Comparison of ENCODE assay signal across 16 cellular contexts in the genomic region with DNA sequence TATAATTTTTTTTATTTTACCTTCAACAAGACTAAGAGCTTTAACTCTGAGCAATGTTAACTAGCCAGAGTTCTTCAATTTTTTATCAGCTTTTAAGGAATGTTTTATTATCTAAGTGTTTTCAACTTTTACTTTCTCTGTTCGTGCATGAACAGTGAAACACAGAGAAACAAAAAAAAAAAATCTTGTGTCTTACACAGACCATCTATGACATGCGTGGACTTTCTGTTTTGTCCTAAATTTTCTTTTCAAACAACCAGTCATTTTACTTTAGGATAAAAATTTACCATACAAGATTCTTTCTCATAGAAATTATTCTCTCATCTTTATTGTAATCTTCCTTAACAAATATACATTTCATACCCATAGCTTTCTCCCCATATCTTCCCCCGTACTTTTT.
A peak's percentile ranks its signal among the peaks of the same experiment; 100 is the strongest.
DNase-seq lines count a peak whose midpoint lies in the region; ATAC-seq and TF ChIP-seq lines count a peak whose summit lies in the region.
"Had no signal": no experiment of that assay in that cellular context is flagged by ENCODE, and none has a peak within 500 bp of the region (broad histone marks: within the 10 kb centered on the region; RNA-seq: fewer than 3 reads in every experiment).

No MANE protein-coding gene starts in this region.

- no peaks in the 10 kb centered on the region for H3K27me3 ChIP-seq in GM23338 (ENCODE audit: insufficient read depth)
- H3K27me3 ChIP-seq in iPS DF 6.9 (ENCODE audit: control insufficient read depth, insufficient read depth, low read length) = no peaks in the 10 kb centered on the region

- no peaks in the 10 kb centered on the region for H3K27me3 Mint-ChIP-seq in GM23338 (ENCODE audit: insufficient read depth, low read depth, poor library complexity)
- H3K27me3 Mint-ChIP-seq: T-helper 17 cell had no signal

- no peak overlapping the region for H3K4me3 Mint-ChIP-seq in GM23338
- H3K4me3 Mint-ChIP-seq: H9, T-helper 17 cell had no signal

- H3K27ac Mint-ChIP-seq in GM23338 = no peak overlapping the region
- H3K27ac Mint-ChIP-seq: H9, T-helper 17 cell had no signal

- peak; percentile 62 for DNase-seq in GM23338 (ENCODE audit: low spot score)
- peak; percentile 6 for DNase-seq in Jurkat, Clone E6-1 (ENCODE audit: low read depth, low spot score)
- peak; percentile 1 for DNase-seq in RPMI7951 (ENCODE audit: low read depth)
- DNase-seq in iPS DF 6.9 (ENCODE audit: low read depth, low spot score) = peak; percentile 25
- DNase-seq in GM19238 (ENCODE audit: insufficient read length, low spot score) = no peak
- no peak for DNase-seq in glomerular visceral epithelial cell (ENCODE audit: extremely low spot score)
- no peak for DNase-seq in epidermal melanocyte (ENCODE audit: insufficient read length, low spot score)
- DNase-seq: H9, NCI-H1694 treated with DMSO at 0.1 percent for 48 hours, NCI-H2107, NCI-H2227 treated with DMSO at 0.1 percent for 48 hours, NCI-H524, NCI-H82, T-helper 17 cell had no signal

- no peaks in the 10 kb centered on the region for H3K9me2 ChIP-seq in GM23338 (ENCODE audit: insufficient read depth)

- H2AFZ ChIP-seq in GM23338 = no peak overlapping the region

- H3F3A ChIP-seq in GM23338 (replicated peaks; ENCODE audit: low read depth) = no peaks in the 10 kb centered on the region

- no peak overlapping the region for H3K4me2 ChIP-seq in GM23338

- no peaks in the 10 kb centered on the region for H3K4me1 Mint-ChIP-seq in GM23338
- H3K4me1 Mint-ChIP-seq: H9, T-helper 17 cell had no signal

- no peaks in the 10 kb centered on the region for H3K4me1 ChIP-seq in GM23338 (ENCODE audit: insufficient read depth)
- no peaks in the 10 kb centered on the region for H3K4me1 ChIP-seq in iPS DF 6.9 (ENCODE audit: control insufficient read depth, insufficient read depth, low read length)

- no peak for TF ChIP-seq CTCF in GM23338 (conservative IDR thresholded peaks at IDR 0.05; ENCODE audit: low read depth in 2 of 2)

- ATAC-seq in GM23338 = no peak
- ATAC-seq: Panc1, Right ventricle myocardium inferior, T-helper 17 cell had no signal

- peaks cover 75% of the 10 kb centered on the region for H3K36me3 Mint-ChIP-seq in GM23338 (ENCODE audit: low read depth)

- WGBS in iPS DF 6.9 (ENCODE audit: insufficient coverage, insufficient read length) = 40% methylated on average over 1 of the region's 3 CpGs

- peaks cover 76% of the 10 kb centered on the region for H3K9me3 Mint-ChIP-seq in GM23338

- peaks cover 31% of the 10 kb centered on the region for H3K36me3 ChIP-seq in GM23338 (ENCODE audit: insufficient read depth)
- H3K36me3 ChIP-seq in iPS DF 6.9 (ENCODE audit: control insufficient read depth, insufficient read depth, low read length) = peaks cover 7% of the 10 kb centered on the region; the same call in 1 of the 2 replicates

- H3K4me3 ChIP-seq in GM23338 (no peak overlapping the region), iPS DF 6.9 (ENCODE audit: low read length) (no peak overlapping the region)
- no peak overlapping the region for H3K4me3 ChIP-seq in Jurkat, Clone E6-1 (ENCODE audit: low read length)

- H3K27ac ChIP-seq in GM23338 (ENCODE audit: low read depth) = no peak overlapping the region
- H3K27ac ChIP-seq in iPS DF 6.9 (ENCODE audit: low read length) = no peak overlapping the region

- no peaks in the 10 kb centered on the region for H3K79me2 ChIP-seq in GM23338 (replicated peaks; ENCODE audit: insufficient read depth)

- H4K20me1 ChIP-seq in GM23338 (replicated peaks; ENCODE audit: insufficient read depth) = no peaks in the 10 kb centered on the region

- H3K9me3 ChIP-seq in iPS DF 6.9 (ENCODE audit: control insufficient read depth, insufficient read depth, low read length) = peaks cover 3% of the 10 kb centered on the region

TF ChIP-seq in GM23338, 12 proteins besides CTCF, POLR2A, EP300 and RAD21 (continues in another document):
- no peak for TF ChIP-seq ZNF114 (CRISPR knock-in tag; IDR thresholded peaks at IDR 0.05)
- TF ChIP-seq CREB1 (CRISPR knock-in tag; IDR thresholded peaks at IDR 0.05; ENCODE audit: low read depth) = no peak
- TF ChIP-seq ZNF462 (CRISPR knock-in tag; IDR thresholded peaks at IDR 0.05) = no peak
- TF ChIP-seq STAT1 (IDR thresholded peaks at IDR 0.05; ENCODE audit: unreplicated experiment) = no peak
- TF ChIP-seq, protein P1, sequence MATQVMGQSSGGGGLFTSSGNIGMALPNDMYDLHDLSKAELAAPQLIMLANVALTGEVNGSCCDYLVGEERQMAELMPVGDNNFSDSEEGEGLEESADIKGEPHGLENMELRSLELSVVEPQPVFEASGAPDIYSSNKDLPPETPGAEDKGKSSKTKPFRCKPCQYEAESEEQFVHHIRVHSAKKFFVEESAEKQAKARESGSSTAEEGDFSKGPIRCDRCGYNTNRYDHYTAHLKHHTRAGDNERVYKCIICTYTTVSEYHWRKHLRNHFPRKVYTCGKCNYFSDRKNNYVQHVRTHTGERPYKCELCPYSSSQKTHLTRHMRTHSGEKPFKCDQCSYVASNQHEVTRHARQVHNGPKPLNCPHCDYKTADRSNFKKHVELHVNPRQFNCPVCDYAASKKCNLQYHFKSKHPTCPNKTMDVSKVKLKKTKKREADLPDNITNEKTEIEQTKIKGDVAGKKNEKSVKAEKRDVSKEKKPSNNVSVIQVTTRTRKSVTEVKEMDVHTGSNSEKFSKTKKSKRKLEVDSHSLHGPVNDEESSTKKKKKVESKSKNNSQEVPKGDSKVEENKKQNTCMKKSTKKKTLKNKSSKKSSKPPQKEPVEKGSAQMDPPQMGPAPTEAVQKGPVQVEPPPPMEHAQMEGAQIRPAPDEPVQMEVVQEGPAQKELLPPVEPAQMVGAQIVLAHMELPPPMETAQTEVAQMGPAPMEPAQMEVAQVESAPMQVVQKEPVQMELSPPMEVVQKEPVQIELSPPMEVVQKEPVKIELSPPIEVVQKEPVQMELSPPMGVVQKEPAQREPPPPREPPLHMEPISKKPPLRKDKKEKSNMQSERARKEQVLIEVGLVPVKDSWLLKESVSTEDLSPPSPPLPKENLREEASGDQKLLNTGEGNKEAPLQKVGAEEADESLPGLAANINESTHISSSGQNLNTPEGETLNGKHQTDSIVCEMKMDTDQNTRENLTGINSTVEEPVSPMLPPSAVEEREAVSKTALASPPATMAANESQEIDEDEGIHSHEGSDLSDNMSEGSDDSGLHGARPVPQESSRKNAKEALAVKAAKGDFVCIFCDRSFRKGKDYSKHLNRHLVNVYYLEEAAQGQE (IDR thresholded peaks at IDR 0.05; ENCODE audit: unreplicated experiment) = no peak

Comparison
In these comparisons a context has a peak if more than half of its experiments do, and no peak if none do; other contexts are left out.
1. DNase-seq: peak in GM23338 (single experiment), Jurkat, Clone E6-1 (single experiment), RPMI7951 (single experiment) and iPS DF 6.9 (single experiment); none in GM19238 (single experiment), glomerular visceral epithelial cell (single experiment) and epidermal melanocyte (single experiment).